ENCODE assay signal across 17 cellular contexts in the genomic region with DNA sequence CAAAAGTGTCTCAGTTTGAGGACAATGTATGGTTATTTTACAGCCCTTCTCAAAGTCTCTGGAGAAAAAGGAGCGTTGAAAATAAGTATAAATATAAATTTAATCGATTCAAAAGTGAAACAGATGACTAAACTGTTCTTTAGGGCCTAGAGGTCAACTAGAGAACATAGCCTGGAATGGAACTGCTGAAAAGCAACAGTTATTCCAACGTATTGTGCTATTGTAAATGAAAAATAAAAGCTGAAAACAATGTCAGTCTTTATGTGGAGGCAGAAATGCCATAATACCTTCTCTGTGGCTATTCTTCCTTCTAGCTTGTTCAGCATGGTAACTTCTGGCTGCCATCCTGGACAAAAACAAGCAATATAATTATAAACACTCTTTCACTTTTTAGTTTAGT.
"Had no signal": no experiment of that assay in that cellular context is flagged by ENCODE, and none has a peak within 500 bp of the region (broad histone marks: within the 10 kb centered on the region; RNA-seq: fewer than 3 reads in every experiment).

No MANE protein-coding gene starts in this region.

- H3K36me3 ChIP-seq: ascending aorta, prostate gland, sigmoid colon, upper lobe of right lung had no signal

- H3K9me3 ChIP-seq: ascending aorta, prostate gland, sigmoid colon, upper lobe of right lung had no signal

- ATAC-seq: activated CD8-positive, alpha-beta T cell treated with anti-CD3 and anti-CD28 coated beads for 36 hours; activated T-cell treated with anti-CD3 and anti-CD28 coated beads, Interleukin-2, amount 50 U/mL, for 72 hours; upper lobe of right lung had no signal

- DNase-seq: activated CD8-positive, alpha-beta memory T cell treated with anti-CD3 and anti-CD28 coated beads, Interleukin-2, amount 50 U/mL, for 4 hours; activated CD8-positive, alpha-beta T cell treated with anti-CD3 and anti-CD28 coated beads for 36 hours; activated T-cell treated with anti-CD3 and anti-CD28 coated beads, Interleukin-2, amount 50 U/mL, for 72 hours; effector CD4-positive, alpha-beta T cell; hippocampal formation; midbrain; naive B cell; nucleus accumbens; sigmoid colon; stimulated activated CD4-positive, alpha-beta T cell treated with anti-CD3 and anti-CD28 coated beads, Interleukin-12 subunit alpha, Interleukin-12 subunit beta, amount 100 ng/mL, for 4 hours; stimulated activated CD4-positive, alpha-beta T cell treated with anti-CD3 and anti-CD28 coated beads, Interleukin-2, amount 100 ng/mL, for 48 hours; T-helper 1 cell; upper lobe of right lung had no signal

- H3K27me3 ChIP-seq: ascending aorta, sigmoid colon, upper lobe of right lung had no signal

- H3K27ac ChIP-seq: ascending aorta, prostate gland, sigmoid colon, upper lobe of right lung, VCaP had no signal

- FAIRE-seq: colon had no signal

- H3K4me1 ChIP-seq: ascending aorta, prostate gland, upper lobe of right lung had no signal

- H3K4me3 ChIP-seq: ascending aorta, prostate gland, sigmoid colon, upper lobe of right lung had no signal
